34 cellular contexts compared by ENCODE assay signal in genomic region chr10:51918451-51918850, GRCh38.
A peak's percentile ranks its signal among the peaks of the same experiment; 100 is the strongest.
DNase-seq lines count a peak whose midpoint lies in the region; ATAC-seq, FAIRE-seq and TF ChIP-seq lines count a peak whose summit lies in the region.
"Had no signal": no experiment of that assay in that cellular context is flagged by ENCODE, and none has a peak within 500 bp of the region (broad histone marks: within the 10 kb centered on the region; RNA-seq: fewer than 3 reads in every experiment).

No MANE protein-coding gene starts in this region.

- H3K27me3 ChIP-seq in endodermal cell (ENCODE audit: control insufficient read depth, insufficient read depth, low read length, poor library complexity, severe bottlenecking) (no peaks in the 10 kb centered on the region), neural progenitor cell (no peaks in the 10 kb centered on the region)
- no peaks in the 10 kb centered on the region for H3K27me3 ChIP-seq in naive thymus-derived CD4-positive, alpha-beta T cell (ENCODE audit: control insufficient read depth in 2 of 2, insufficient read depth in 2 of 2, low read length in 2 of 2)
- H3K27me3 ChIP-seq: esophagus squamous epithelium, heart left ventricle, Peyer's patch had no signal

- H3K9me3 ChIP-seq in endodermal cell (ENCODE audit: control insufficient read depth, low read length), result no peaks in the 10 kb centered on the region
- H3K9me3 ChIP-seq in neural progenitor cell (ENCODE audit: low read depth), result no peaks in the 10 kb centered on the region
- no peaks in the 10 kb centered on the region for H3K9me3 ChIP-seq in naive thymus-derived CD4-positive, alpha-beta T cell (ENCODE audit: control insufficient read depth in 2 of 3, low read length in 3 of 3)
- H3K9me3 ChIP-seq: esophagus squamous epithelium, heart left ventricle, left ventricle myocardium inferior, Peyer's patch had no signal

- intact Hi-C loops in naive thymus-derived CD4-positive, alpha-beta T cell (cut with micrococcal nuclease), result no loop called here

- H3K36me3 ChIP-seq in endodermal cell (ENCODE audit: control insufficient read depth, insufficient read depth, low read length) (no peaks in the 10 kb centered on the region), neural progenitor cell (no peaks in the 10 kb centered on the region)
- H3K36me3 ChIP-seq in naive thymus-derived CD4-positive, alpha-beta T cell (ENCODE audit: control insufficient read depth in 2 of 3, insufficient read depth in 3 of 3, low read length in 3 of 3), result no peaks in the 10 kb centered on the region
- H3K36me3 ChIP-seq: esophagus squamous epithelium, heart left ventricle, left ventricle myocardium inferior, Peyer's patch had no signal

- H3K27ac ChIP-seq in endodermal cell (ENCODE audit: low read depth, low read length) (no peak overlapping the region), neural progenitor cell (no peak overlapping the region)
- H3K27ac ChIP-seq in naive thymus-derived CD4-positive, alpha-beta T cell (ENCODE audit: low read depth, low read length), result no peak overlapping the region
- H3K27ac ChIP-seq: esophagus squamous epithelium, heart left ventricle, left ventricle myocardium inferior, Peyer's patch, VCaP had no signal

- H3K4me1 Mint-ChIP-seq in endodermal cell (peaks cover 33% of the 10 kb centered on the region), neural progenitor cell (peaks cover 19% of the 10 kb centered on the region)
- no peaks in the 10 kb centered on the region for H3K4me1 Mint-ChIP-seq in naive thymus-derived CD4-positive, alpha-beta T cell
- H3K4me1 Mint-ChIP-seq: activated naive CD8-positive, alpha-beta T cell treated with anti-CD3 and anti-CD28 coated beads for 36 hours; CD14-positive monocyte; stimulated activated effector memory CD8-positive, alpha-beta T cell treated with anti-CD3 and anti-CD28 coated beads, Interleukin-12 subunit alpha, Interleukin-12 subunit beta, amount 100 ng/mL, for 72 hours had no signal

- H3K36me3 Mint-ChIP-seq in endodermal cell (ENCODE audit: low read depth) (no peaks in the 10 kb centered on the region), neural progenitor cell (no peaks in the 10 kb centered on the region)
- H3K36me3 Mint-ChIP-seq in activated naive CD4-positive, alpha-beta T cell treated with anti-CD3 and anti-CD28 coated beads, Interleukin-2, amount 50 U/mL, for 72 hours, result no peaks in the 10 kb centered on the region
- no peaks in the 10 kb centered on the region for H3K36me3 Mint-ChIP-seq in naive thymus-derived CD4-positive, alpha-beta T cell
- H3K36me3 Mint-ChIP-seq: activated naive CD8-positive, alpha-beta T cell treated with anti-CD3 and anti-CD28 coated beads for 36 hours; CD14-positive monocyte; stimulated activated effector memory CD8-positive, alpha-beta T cell treated with anti-CD3 and anti-CD28 coated beads, Interleukin-12 subunit alpha, Interleukin-12 subunit beta, amount 100 ng/mL, for 72 hours; type B pancreatic cell had no signal

- no peak overlapping the region for H2AFZ ChIP-seq in neural progenitor cell (replicated peaks)

- no peaks in the 10 kb centered on the region for H3K9me3 Mint-ChIP-seq in endodermal cell
- no peaks in the 10 kb centered on the region for H3K9me3 Mint-ChIP-seq in neural progenitor cell
- no peaks in the 10 kb centered on the region for H3K9me3 Mint-ChIP-seq in activated naive CD4-positive, alpha-beta T cell treated with anti-CD3 and anti-CD28 coated beads, Interleukin-2, amount 50 U/mL, for 72 hours
- H3K9me3 Mint-ChIP-seq in naive thymus-derived CD4-positive, alpha-beta T cell, result peaks cover 0 to 2% (median 0%) of the 10 kb centered on the region in 11 donors
- H3K9me3 Mint-ChIP-seq: activated naive CD8-positive, alpha-beta T cell treated with anti-CD3 and anti-CD28 coated beads for 36 hours; CD14-positive monocyte; dendritic cell treated with granulocyte-macrophage colony-stimulating factor and Interleukin-4, amounts not matched to agents 40 ng/mL and 50 ng/mL, for 4 days; stimulated activated effector memory CD8-positive, alpha-beta T cell treated with anti-CD3 and anti-CD28 coated beads, Interleukin-12 subunit alpha, Interleukin-12 subunit beta, amount 100 ng/mL, for 72 hours; type B pancreatic cell had no signal

- POLR2A ChIA-PET in naive thymus-derived CD4-positive, alpha-beta T cell (lab: Charles Lee), result no interaction called here

- DNase-seq in AG08395 (ENCODE audit: low spot score) (peak; percentile 1), endodermal cell (no peak), neural progenitor cell (ENCODE audit: low spot score) (no peak), RCC 7860 (ENCODE audit: low spot score) (no peak)
- no peak for DNase-seq in activated naive CD4-positive, alpha-beta T cell treated with anti-CD3 and anti-CD28 coated beads, Interleukin-2, amount 50 U/mL, for 72 hours (ENCODE audit: low spot score in 2 of 2)
- DNase-seq in naive thymus-derived CD4-positive, alpha-beta T cell, result no peak
- DNase-seq: 8988T; activated CD4-positive, alpha-beta T cell treated with anti-CD3 and anti-CD28 coated beads for 4 hours; activated CD8-positive, alpha-beta T cell treated with anti-CD3 and anti-CD28 coated beads, Interleukin-2, amount 10 ng/mL, durations not matched to agents 7 days and 5 days; activated naive CD8-positive, alpha-beta T cell treated with anti-CD3 and anti-CD28 coated beads for 36 hours; central memory CD4-positive, alpha-beta T cell; DMS79 treated with DMSO at 0.1 percent for 48 hours; esophagus squamous epithelium; GF-D8; H7; heart left ventricle; IMR-90; left ventricle myocardium inferior; mesenchymal stem cell; NCI-H1436 treated with DMSO at 0.1 percent for 48 hours; NCI-H2081 treated with DMSO at 0.1 percent for 48 hours; NCI-H748 treated with DMSO at 0.1 percent for 48 hours; Peyer's patch; SIG-M5; T-helper 9 cell had no signal

- 74 to 89% methylated on average over 1 to 2 of the region's 2 CpGs for WGBS in endodermal cell (ENCODE audit: insufficient coverage in 1 of 2, insufficient read length in 1 of 2), 2 experiments

- H3K4me3 Mint-ChIP-seq in endodermal cell (no peak overlapping the region), neural progenitor cell (no peak overlapping the region)
- H3K4me3 Mint-ChIP-seq in naive thymus-derived CD4-positive, alpha-beta T cell, result no peak overlapping the region
- H3K4me3 Mint-ChIP-seq: activated CD8-positive, alpha-beta T cell treated with anti-CD3 and anti-CD28 coated beads, Interleukin-2, amount 10 ng/mL, durations not matched to agents 7 days and 5 days; activated naive CD8-positive, alpha-beta T cell treated with anti-CD3 and anti-CD28 coated beads for 36 hours; CD14-positive monocyte; dendritic cell treated with granulocyte-macrophage colony-stimulating factor and Interleukin-4, amounts not matched to agents 40 ng/mL and 50 ng/mL, for 4 days; stimulated activated effector memory CD8-positive, alpha-beta T cell treated with anti-CD3 and anti-CD28 coated beads, Interleukin-12 subunit alpha, Interleukin-12 subunit beta, amount 100 ng/mL, for 72 hours; type B pancreatic cell had no signal

- H3K27me3 Mint-ChIP-seq in endodermal cell (ENCODE audit: insufficient read depth) (no peaks in the 10 kb centered on the region), neural progenitor cell (ENCODE audit: insufficient read depth, low read depth) (no peaks in the 10 kb centered on the region)
- H3K27me3 Mint-ChIP-seq in naive thymus-derived CD4-positive, alpha-beta T cell, result peaks cover 0 to 6% (median 0%) of the 10 kb centered on the region in 5 donors
- H3K27me3 Mint-ChIP-seq: dendritic cell treated with granulocyte-macrophage colony-stimulating factor and Interleukin-4, amounts not matched to agents 40 ng/mL and 50 ng/mL, for 4 days; type B pancreatic cell had no signal

- TF ChIP-seq CTCF in endodermal cell (conservative IDR thresholded peaks at IDR 0.05) (no peak), neural progenitor cell (IDR thresholded peaks at IDR 0.05) (no peak)

- peaks cover 18% of the 10 kb centered on the region for H3K4me1 ChIP-seq in endodermal cell (ENCODE audit: control insufficient read depth, insufficient read depth, low read length)
- peaks cover 46% of the 10 kb centered on the region for H3K4me1 ChIP-seq in neural progenitor cell
- H3K4me1 ChIP-seq in naive thymus-derived CD4-positive, alpha-beta T cell (ENCODE audit: control insufficient read depth in 2 of 2, insufficient read depth in 2 of 2, low read length in 2 of 2), result no peaks in the 10 kb centered on the region
- H3K4me1 ChIP-seq: esophagus squamous epithelium, Peyer's patch had no signal

- no peaks in the 10 kb centered on the region for H3K79me2 ChIP-seq in neural progenitor cell (ENCODE audit: low read depth)

- peaks cover 15% of the 10 kb centered on the region for H3F3A ChIP-seq in neural progenitor cell (ENCODE audit: low read depth)

- H3K4me2 ChIP-seq in neural progenitor cell, result peak overlapping the region; percentile 2

- peak; percentile 4 for ATAC-seq in HG02870 (IDR thresholded peaks at IDR 0.05; ENCODE audit: unreplicated experiment)
- ATAC-seq in activated naive CD4-positive, alpha-beta T cell treated with anti-CD3 and anti-CD28 coated beads, Interleukin-2, amount 50 U/mL, for 72 hours, result no peak
- no peak for ATAC-seq in naive thymus-derived CD4-positive, alpha-beta T cell
- no peak for ATAC-seq in HG03095 (IDR thresholded peaks at IDR 0.05; ENCODE audit: unreplicated experiment)
- ATAC-seq: activated CD8-positive, alpha-beta T cell treated with anti-CD3 and anti-CD28 coated beads, Interleukin-2, amount 10 ng/mL, durations not matched to agents 7 days and 5 days; stimulated activated effector memory CD8-positive, alpha-beta T cell treated with anti-CD3 and anti-CD28 coated beads, Interleukin-12 subunit alpha, Interleukin-12 subunit beta, amount 100 ng/mL, for 72 hours had no signal

- H3K27ac Mint-ChIP-seq in endodermal cell (no peak overlapping the region), neural progenitor cell (no peak overlapping the region)
- H3K27ac Mint-ChIP-seq in activated naive CD4-positive, alpha-beta T cell treated with anti-CD3 and anti-CD28 coated beads, Interleukin-2, amount 50 U/mL, for 72 hours, result no peak overlapping the region
- no peak overlapping the region for H3K27ac Mint-ChIP-seq in naive thymus-derived CD4-positive, alpha-beta T cell
- H3K27ac Mint-ChIP-seq: activated CD8-positive, alpha-beta T cell treated with anti-CD3 and anti-CD28 coated beads, Interleukin-2, amount 10 ng/mL, durations not matched to agents 7 days and 5 days; activated naive CD8-positive, alpha-beta T cell treated with anti-CD3 and anti-CD28 coated beads for 36 hours; CD14-positive monocyte; dendritic cell treated with granulocyte-macrophage colony-stimulating factor and Interleukin-4, amounts not matched to agents 40 ng/mL and 50 ng/mL, for 4 days; stimulated activated effector memory CD8-positive, alpha-beta T cell treated with anti-CD3 and anti-CD28 coated beads, Interleukin-12 subunit alpha, Interleukin-12 subunit beta, amount 100 ng/mL, for 72 hours; type B pancreatic cell had no signal

- H3K4me3 ChIP-seq in endodermal cell (ENCODE audit: low read length), result peak overlapping the region; percentile 43
- no peak overlapping the region for H3K4me3 ChIP-seq in neural progenitor cell
- no peak overlapping the region for H3K4me3 ChIP-seq in naive thymus-derived CD4-positive, alpha-beta T cell (ENCODE audit: low read length)
- H3K4me3 ChIP-seq: esophagus squamous epithelium, heart left ventricle, left ventricle myocardium inferior, Peyer's patch had no signal

- H4K20me1 ChIP-seq in neural progenitor cell (ENCODE audit: low read depth), result no peaks in the 10 kb centered on the region

- CTCF ChIA-PET in naive thymus-derived CD4-positive, alpha-beta T cell (lab: Charles Lee), result no interaction called here

- no peak for FAIRE-seq in RCC 7860 (lab: Jason Lieb, UNC)
- FAIRE-seq: astrocyte, GM18507 had no signal

- H3K9ac ChIP-seq in endodermal cell (ENCODE audit: extremely low read depth, low read length, poor library complexity, severe bottlenecking), result no peak overlapping the region
- H3K9ac ChIP-seq in neural progenitor cell, result no peak overlapping the region
